In the genomic region with DNA sequence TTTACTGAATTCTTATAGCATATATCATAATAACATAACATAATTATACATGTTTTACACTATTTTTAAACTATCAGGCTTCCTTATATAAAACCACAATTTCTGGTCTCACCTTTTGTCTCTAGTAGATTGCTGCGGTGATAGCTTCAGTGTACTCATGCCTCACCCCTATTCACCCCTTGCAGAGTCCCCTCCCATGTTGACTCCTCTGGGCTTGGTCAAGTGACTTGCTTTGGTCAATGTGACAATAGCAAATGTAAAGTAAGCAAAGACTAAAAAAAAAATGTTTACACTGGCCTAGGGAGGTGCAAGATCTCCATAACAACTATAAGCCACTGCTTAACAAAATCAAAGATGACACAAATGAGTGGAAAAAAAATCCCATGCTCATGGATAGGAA, we compare ENCODE assay signal across 17 cellular contexts.
DNase-seq lines count a peak whose midpoint lies in the region; ATAC-seq and TF ChIP-seq lines count a peak whose summit lies in the region.
"Had no signal": no experiment of that assay in that cellular context is flagged by ENCODE, and none has a peak within 500 bp of the region (broad histone marks: within the 10 kb centered on the region; RNA-seq: fewer than 3 reads in every experiment).

No MANE protein-coding gene starts in this region.

- ATAC-seq in left colon (peak; percentile 69), mucosa of descending colon (peak; percentile 51)
- no peak for ATAC-seq in stimulated activated naive CD8-positive, alpha-beta T cell treated with anti-CD3 and anti-CD28 coated beads, Interleukin-15, amount 100 ng/mL, for 72 hours

- H3K9me3 ChIP-seq in mucosa of descending colon = no peaks in the 10 kb centered on the region
- H3K9me3 ChIP-seq: BE2C, BLaER1, Caco-2 had no signal

- DNase-seq in DMS53 (lab: John Stamatoyannopoulos, UW) (peak; percentile 1), DMS53 treated with DMSO at 0.1 percent for 48 hours (lab: John Stamatoyannopoulos, UW; ENCODE audit: unreplicated experiment) (no peak), left colon (no peak), mucosa of descending colon (peak in 1 of 3 donors; percentile 10)
- no peak for DNase-seq in stimulated activated naive CD8-positive, alpha-beta T cell treated with anti-CD3 and anti-CD28 coated beads, Interleukin-15, amount 100 ng/mL, for 72 hours
- DNase-seq: 8988T; ACHN; BE2C; C1 segment of cervical spinal cord; Caco-2; Calu3; CD4-positive, alpha-beta memory T cell; CD4-positive, CD25-positive, alpha-beta regulatory T cell; DMS79 treated with DMSO at 0.1 percent for 48 hours; GF-D8 had no signal

- intact Hi-C loops in left colon (cut with DNase I, micrococcal nuclease) = no loop called here
- intact Hi-C loops in mucosa of descending colon (cut with DNase I, micrococcal nuclease) = no loop called here

- no peaks in the 10 kb centered on the region for H3K27me3 Mint-ChIP-seq in stimulated activated naive CD8-positive, alpha-beta T cell treated with anti-CD3 and anti-CD28 coated beads, Interleukin-15, amount 100 ng/mL, for 72 hours
- H3K27me3 Mint-ChIP-seq: CD4-positive, alpha-beta memory T cell; CD4-positive, CD25-positive, alpha-beta regulatory T cell had no signal

- no peaks in the 10 kb centered on the region for H3K4me1 Mint-ChIP-seq in stimulated activated naive CD8-positive, alpha-beta T cell treated with anti-CD3 and anti-CD28 coated beads, Interleukin-15, amount 100 ng/mL, for 72 hours
- H3K4me1 Mint-ChIP-seq: CD14-positive monocyte; CD4-positive, alpha-beta memory T cell; CD4-positive, CD25-positive, alpha-beta regulatory T cell had no signal

- TF ChIP-seq CTCF in mucosa of descending colon (IDR thresholded peaks at IDR 0.05) = no peak

- no peak overlapping the region for H3K27ac Mint-ChIP-seq in stimulated activated naive CD8-positive, alpha-beta T cell treated with anti-CD3 and anti-CD28 coated beads, Interleukin-15, amount 100 ng/mL, for 72 hours
- H3K27ac Mint-ChIP-seq: CD14-positive monocyte; CD4-positive, alpha-beta memory T cell; CD4-positive, CD25-positive, alpha-beta regulatory T cell had no signal

- H3K4me3 Mint-ChIP-seq in stimulated activated naive CD8-positive, alpha-beta T cell treated with anti-CD3 and anti-CD28 coated beads, Interleukin-15, amount 100 ng/mL, for 72 hours = no peak overlapping the region
- H3K4me3 Mint-ChIP-seq: CD14-positive monocyte; CD4-positive, alpha-beta memory T cell; CD4-positive, CD25-positive, alpha-beta regulatory T cell had no signal

- H3K4me1 ChIP-seq in mucosa of descending colon (ENCODE audit: low read depth) = no peaks in the 10 kb centered on the region
- H3K4me1 ChIP-seq: BE2C, BLaER1, Caco-2 had no signal

- H3K9me3 Mint-ChIP-seq in stimulated activated naive CD8-positive, alpha-beta T cell treated with anti-CD3 and anti-CD28 coated beads, Interleukin-15, amount 100 ng/mL, for 72 hours = peaks cover 11 to 34% of the 10 kb centered on the region in 2 donors

- H3K36me3 ChIP-seq in mucosa of descending colon (ENCODE audit: low read depth) = no peaks in the 10 kb centered on the region
- H3K36me3 ChIP-seq: BE2C, BLaER1 had no signal

- H3K4me3 ChIP-seq in mucosa of descending colon = no peak overlapping the region
- H3K4me3 ChIP-seq: BLaER1 had no signal
